18 cellular contexts compared by ENCODE assay signal in the genomic region with DNA sequence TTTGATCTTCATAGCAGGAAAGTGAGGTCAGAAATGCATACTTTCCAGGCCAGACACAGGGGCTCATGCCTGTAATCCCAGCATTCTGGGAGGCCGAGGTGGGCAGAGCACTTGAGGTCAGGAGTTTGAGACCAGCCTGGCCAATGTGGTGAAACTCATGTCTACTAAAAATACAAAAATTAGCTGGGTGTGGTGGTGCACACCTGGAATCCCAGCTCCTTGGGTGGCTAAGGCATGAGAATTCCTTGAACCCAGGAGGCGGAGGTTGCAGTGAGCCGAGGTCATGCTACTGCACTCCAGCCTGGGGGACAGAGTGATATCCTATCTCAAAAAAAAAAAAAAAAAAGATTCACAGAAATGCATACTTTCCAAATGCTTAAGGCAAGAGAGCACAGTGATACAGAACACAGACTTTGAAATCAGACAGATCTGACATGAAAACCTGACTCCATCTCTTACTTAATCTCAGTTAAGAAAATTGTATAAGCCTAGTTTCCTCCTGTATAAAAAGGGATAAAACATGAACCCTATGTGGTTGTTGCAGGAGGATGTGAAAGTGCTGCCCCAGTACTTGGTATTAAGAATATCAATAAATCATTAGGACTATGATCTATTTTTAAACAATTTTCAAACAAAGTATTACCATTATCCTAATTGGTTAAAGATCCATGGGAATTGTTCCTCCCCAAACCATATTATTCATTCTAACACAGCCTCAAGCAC.
"Had no signal": no experiment of that assay in that cellular context is flagged by ENCODE, and none has a peak within 500 bp of the region (broad histone marks: within the 10 kb centered on the region; RNA-seq: fewer than 3 reads in every experiment).

No MANE protein-coding gene starts in this region.

- H3K9me3 ChIP-seq: neutrophil, pancreas, right lobe of liver, transverse colon had no signal

- H3K36me3 ChIP-seq: neutrophil, pancreas, right lobe of liver, transverse colon had no signal

- H3K4me3 ChIP-seq: dorsolateral prefrontal cortex, lung, pancreas, right lobe of liver, transverse colon had no signal

- ATAC-seq: natural killer cell treated with Interleukin-12 subunit alpha and Interleukin-12 subunit beta and Interleukin-15 and Interleukin-18, amount 100 ng/mL, for 72 hours; pancreas; right lobe of liver; stimulated activated naive B cell treated with anti-CD40 and anti-IgM and Interleukin-4, amounts not matched to agents 10 μg/mL and 1 μg/mL and 100 μg/mL, for 72 hours had no signal

- H3K4me1 ChIP-seq: transverse colon had no signal

- H3K4me3 Mint-ChIP-seq: immature natural killer cell; natural killer cell treated with Interleukin-12 subunit alpha and Interleukin-12 subunit beta and Interleukin-15 and Interleukin-18, amount 100 ng/mL, for 72 hours; neural crest cell; stimulated activated naive B cell treated with anti-CD40 and anti-IgM and Interleukin-4, amounts not matched to agents 10 μg/mL and 1 μg/mL and 100 μg/mL, for 72 hours; stimulated activated naive CD8-positive, alpha-beta T cell treated with anti-CD3 and anti-CD28 coated beads, Interleukin-15, Interleukin-2, amounts not matched to agents 100 ng/mL and 50 ng/mL, for 24 hours had no signal

- H3K4me1 Mint-ChIP-seq: immature natural killer cell, neural crest cell had no signal

- H3K27ac ChIP-seq: neutrophil, pancreas, right lobe of liver, transverse colon had no signal

- H3K36me3 Mint-ChIP-seq: immature natural killer cell; natural killer cell treated with Interleukin-12 subunit alpha and Interleukin-12 subunit beta and Interleukin-15 and Interleukin-18, amount 100 ng/mL, for 72 hours had no signal

- H3K27me3 Mint-ChIP-seq: natural killer cell treated with Interleukin-12 subunit alpha and Interleukin-12 subunit beta and Interleukin-15 and Interleukin-18, amount 100 ng/mL, for 72 hours; stimulated activated naive B cell treated with anti-CD40 and anti-IgM and Interleukin-4, amounts not matched to agents 10 μg/mL and 1 μg/mL and 100 μg/mL, for 72 hours; stimulated activated naive CD8-positive, alpha-beta T cell treated with anti-CD3 and anti-CD28 coated beads, Interleukin-15, Interleukin-2, amounts not matched to agents 100 ng/mL and 50 ng/mL, for 24 hours had no signal

- H3K27ac Mint-ChIP-seq: immature natural killer cell; natural killer cell treated with Interleukin-12 subunit alpha and Interleukin-12 subunit beta and Interleukin-15 and Interleukin-18, amount 100 ng/mL, for 72 hours; stimulated activated naive B cell treated with anti-CD40 and anti-IgM and Interleukin-4, amounts not matched to agents 10 μg/mL and 1 μg/mL and 100 μg/mL, for 72 hours; stimulated activated naive CD8-positive, alpha-beta T cell treated with anti-CD3 and anti-CD28 coated beads, Interleukin-15, Interleukin-2, amounts not matched to agents 100 ng/mL and 50 ng/mL, for 24 hours had no signal

- H3K9me3 Mint-ChIP-seq: natural killer cell treated with Interleukin-12 subunit alpha and Interleukin-12 subunit beta and Interleukin-15 and Interleukin-18, amount 100 ng/mL, for 72 hours; neural crest cell; stimulated activated naive B cell treated with anti-CD40 and anti-IgM and Interleukin-4, amounts not matched to agents 10 μg/mL and 1 μg/mL and 100 μg/mL, for 72 hours; stimulated activated naive CD8-positive, alpha-beta T cell treated with anti-CD3 and anti-CD28 coated beads, Interleukin-15, Interleukin-2, amounts not matched to agents 100 ng/mL and 50 ng/mL, for 24 hours had no signal

- H3K27me3 ChIP-seq: dorsolateral prefrontal cortex, neutrophil, pancreas, right lobe of liver, transverse colon had no signal

- DNase-seq: central memory CD4-positive, alpha-beta T cell; dorsolateral prefrontal cortex; effector CD4-positive, alpha-beta T cell; hypothalamus; immature natural killer cell; mesenchymal stem cell; pancreas; right lobe of liver; small intestine; stimulated activated CD4-positive, alpha-beta T cell treated with anti-CD3 and anti-CD28 coated beads, Interleukin-15, amount 100 ng/mL, for 24 hours; stimulated activated CD4-positive, alpha-beta T cell treated with anti-CD3 and anti-CD28 coated beads, Interleukin-2, amount 100 ng/mL, for 48 hours; stimulated activated naive B cell treated with anti-CD40 and anti-IgM and Interleukin-4, amounts not matched to agents 10 μg/mL and 1 μg/mL and 100 μg/mL, for 72 hours; transverse colon had no signal
